ENCODE assay signal across 8 cellular contexts in the genomic region with DNA sequence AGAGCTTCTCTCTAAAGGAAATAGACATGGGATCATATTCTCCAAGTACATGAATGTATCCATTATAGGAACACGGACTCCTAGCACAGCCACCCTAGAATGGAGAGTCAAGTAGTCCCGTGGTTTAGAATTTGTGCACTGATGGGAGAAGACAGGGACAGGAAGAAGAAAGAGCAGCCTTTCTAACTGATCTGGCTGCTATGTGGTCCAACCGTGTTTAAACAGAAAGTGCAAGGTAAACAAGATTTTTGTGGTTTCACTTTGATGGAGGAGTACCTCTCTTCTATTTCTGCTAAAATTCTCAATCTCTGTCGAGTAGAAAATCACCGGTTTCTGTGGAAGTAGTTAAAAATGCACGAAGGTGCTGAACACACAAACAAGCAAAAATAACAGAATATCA.
DNase-seq lines count a peak whose midpoint lies in the region; ATAC-seq and TF ChIP-seq lines count a peak whose summit lies in the region.

No MANE protein-coding gene starts in this region.

- no peaks in the 10 kb centered on the region for H3K36me3 Mint-ChIP-seq in activated T-cell treated with anti-CD3 and anti-CD28 coated beads, Interleukin-2, amount 50 U/mL, for 4 hours (ENCODE audit: insufficient read depth)

- H3K4me2 ChIP-seq in OCI-LY3 (ENCODE audit: low read length), result peak overlapping the region; percentile 75

- no peaks in the 10 kb centered on the region for H4K20me1 ChIP-seq in OCI-LY3 (ENCODE audit: insufficient read depth, low read length)

- H3K4me1 Mint-ChIP-seq in activated T-cell treated with anti-CD3 and anti-CD28 coated beads, Interleukin-2, amount 50 U/mL, for 4 hours (ENCODE audit: low read depth), result peaks cover 7% of the 10 kb centered on the region

- H3K9me3 Mint-ChIP-seq in activated T-cell treated with anti-CD3 and anti-CD28 coated beads, Interleukin-2, amount 50 U/mL, for 4 hours, result no peaks in the 10 kb centered on the region

- no peak for TF ChIP-seq CTCF in OCI-LY3 (IDR thresholded peaks at IDR 0.05; ENCODE audit: low read depth, low read length)
- no peak for TF ChIP-seq CTCF in mucosa of descending colon (IDR thresholded peaks at IDR 0.05)

- intact Hi-C loops in mucosa of descending colon (cut with DNase I, micrococcal nuclease), result no loop called here

- H3K4me3 ChIP-seq in OCI-LY3 (ENCODE audit: low read length) (peak overlapping the region; percentile 74), mucosa of descending colon (no peak overlapping the region)

- H3K36me3 ChIP-seq in OCI-LY3 (replicated peaks; ENCODE audit: low read depth, low read length) (no peaks in the 10 kb centered on the region), mucosa of descending colon (ENCODE audit: low read depth) (no peaks in the 10 kb centered on the region)

- peak overlapping the region; percentile 30; the same call in 1 of the 2 replicates for H3K9ac ChIP-seq in OCI-LY3 (ENCODE audit: low read length)

- H3K79me2 ChIP-seq in OCI-LY3 (ENCODE audit: low read length), result no peaks in the 10 kb centered on the region

- H3K4me1 ChIP-seq in OCI-LY3 (ENCODE audit: low read length) (no peaks in the 10 kb centered on the region; the same call in 1 of the 2 replicates), mucosa of descending colon (ENCODE audit: low read depth) (no peaks in the 10 kb centered on the region)

- H2AFZ ChIP-seq in OCI-LY3 (ENCODE audit: low read depth, low read length), result peak overlapping the region; percentile 93

- no peaks in the 10 kb centered on the region for H3K27me3 Mint-ChIP-seq in activated T-cell treated with anti-CD3 and anti-CD28 coated beads, Interleukin-2, amount 50 U/mL, for 4 hours (ENCODE audit: low read depth)

- no peaks in the 10 kb centered on the region for H3K27me3 ChIP-seq in OCI-LY3 (ENCODE audit: low read depth, low read length)

- ATAC-seq in activated T-cell treated with anti-CD3 and anti-CD28 coated beads, Interleukin-2, amount 50 U/mL, for 4 hours, result peak; percentile 67 to 73
- ATAC-seq in HG02623 (IDR thresholded peaks at IDR 0.05; ENCODE audit: unreplicated experiment), result peak; percentile 97
- peak; percentile 55 for ATAC-seq in mucosa of descending colon

- no peaks in the 10 kb centered on the region for H3K9me3 ChIP-seq in OCI-LY3 (ENCODE audit: insufficient read depth, low read length)
- no peaks in the 10 kb centered on the region for H3K9me3 ChIP-seq in mucosa of descending colon

- H3K4me3 Mint-ChIP-seq in activated T-cell treated with anti-CD3 and anti-CD28 coated beads, Interleukin-2, amount 50 U/mL, for 4 hours, result peak overlapping the region; percentile 69

- no peak for DNase-seq in activated T-cell treated with anti-CD3 and anti-CD28 coated beads, Interleukin-2, amount 50 U/mL, for 4 hours
- DNase-seq in activated T-cell treated with anti-CD3 and anti-CD28 coated beads, Interleukin-2, amount 50 U/mL, for 1 hour, result no peak
- no peak for DNase-seq in mucosa of descending colon
- no peak for DNase-seq in dermis blood vessel endothelial cell
- no peak for DNase-seq in NCI-H446 treated with DMSO at 0.1 percent for 48 hours (lab: John Stamatoyannopoulos, UW)
- DNase-seq in AG20443 (ENCODE audit: low spot score), result no peak

- no peak overlapping the region for H3K27ac ChIP-seq in OCI-LY3 (ENCODE audit: low read length)
